9 cellular contexts compared by ENCODE assay signal in genomic region chr5:177592905-177593304, GRCh38. TPM values are rescaled to one million over a fixed set of nuclear protein-coding genes. Genes with fewer than 3 reads are reported as not detected.
DNase-seq lines count a peak whose midpoint lies in the region; ATAC-seq, FAIRE-seq and TF ChIP-seq lines count a peak whose summit lies in the region.
"Had no signal": no experiment of that assay in that cellular context is flagged by ENCODE, and none has a peak within 500 bp of the region (broad histone marks: within the 10 kb centered on the region; RNA-seq: fewer than 3 reads in every experiment).

No MANE protein-coding gene starts in this region.

- peaks cover 16% of the 10 kb centered on the region for H3K27me3 Mint-ChIP-seq in T-helper 2 cell treated with Interferon-gamma antibody and Interleukin-4, amounts not matched to agents 5 μg/mL and 100 μg/mL, for 36 hours (ENCODE audit: low read depth)

- WGBS in HepG2 (ENCODE audit: low lambda C conversion rate): 65% methylated on average over 13 of the region's 13 CpGs
- 77% methylated on average over 13 of the region's 13 CpGs for WGBS in suprapubic skin

- peak overlapping the region; percentile 99 for H3K27ac Mint-ChIP-seq in T-helper 2 cell treated with Interferon-gamma antibody and Interleukin-4, amounts not matched to agents 5 μg/mL and 100 μg/mL, for 36 hours

- intact Hi-C loops in HepG2 (cut with micrococcal nuclease; ENCODE audit: unreplicated experiment): loop anchor here (5.0 kb wide), 1 partner anchor 46 kb away; no protein-coding TSS in a partner anchor

- H3K9me3 ChIP-seq in adipocyte (ENCODE audit: control insufficient read depth, low read length): no peaks in the 10 kb centered on the region
- H3K9me3 ChIP-seq in HepG2 (ENCODE audit: low read length): no peaks in the 10 kb centered on the region
- no peaks in the 10 kb centered on the region for H3K9me3 ChIP-seq in suprapubic skin

- H3K4me3 Mint-ChIP-seq in T-helper 2 cell treated with Interferon-gamma antibody and Interleukin-4, amounts not matched to agents 5 μg/mL and 100 μg/mL, for 36 hours: peak overlapping the region; percentile 97

- peaks cover 37% of the 10 kb centered on the region for H3K36me3 ChIP-seq in adipocyte (ENCODE audit: control insufficient read depth, insufficient read depth, low read length, severe bottlenecking)
- peaks cover 24 to 34% of the 10 kb centered on the region in 2 experiments for H3K36me3 ChIP-seq in HepG2 (replicated peaks in 1 of 2; ENCODE audit: control insufficient read depth in 1 of 2, insufficient read depth in 2 of 2, low read length in 2 of 2)
- H3K36me3 ChIP-seq in suprapubic skin: peaks cover 35% of the 10 kb centered on the region

- H3K27ac ChIP-seq in HepG2 (ENCODE audit: extremely low read length, insufficient read depth, low read length): peak overlapping the region; percentile 74
- no peak overlapping the region for H3K27ac ChIP-seq in suprapubic skin

- H3K4me1 ChIP-seq in adipocyte (ENCODE audit: control insufficient read depth, insufficient read depth, low read length) (peaks cover 14% of the 10 kb centered on the region), HepG2 (ENCODE audit: insufficient read depth, low read length) (peaks cover 39% of the 10 kb centered on the region), suprapubic skin (peaks cover 16% of the 10 kb centered on the region)

- no peak for DNase-seq in T-helper 2 cell treated with Interferon-gamma antibody and Interleukin-4, amounts not matched to agents 5 μg/mL and 100 μg/mL, for 36 hours (ENCODE audit: low spot score)
- no peak for DNase-seq in T-helper 2 cell
- no peak for DNase-seq in adipocyte (ENCODE audit: low read depth)
- DNase-seq in HepG2 (ENCODE audit: low spot score): no peak
- peak in 1 of 2 donors; percentile 40 for DNase-seq in suprapubic skin (ENCODE audit: low spot score in 2 of 2)
- DNase-seq in midbrain (lab: John Stamatoyannopoulos, UW): no peak
- DNase-seq: stimulated activated CD4-positive, alpha-beta T cell treated with anti-CD3 and anti-CD28 coated beads, Interleukin-2, amount 100 ng/mL, for 24 hours had no signal

- no peaks in the 10 kb centered on the region for H4K20me1 ChIP-seq in HepG2 (ENCODE audit: insufficient read depth, low read length)

- H3K9ac ChIP-seq in adipocyte (ENCODE audit: low read length): peak overlapping the region; percentile 96
- H3K9ac ChIP-seq in HepG2 (ENCODE audit: insufficient read depth, low read depth, low read length): peak overlapping the region; percentile 96

- no peak for TF ChIP-seq RAD21 in HepG2 (CRISPR knock-in tag; IDR thresholded peaks at IDR 0.05)

- peak overlapping the region; percentile 69 for H3K4me2 ChIP-seq in HepG2 (ENCODE audit: low read depth, low read length)

- CTCF ChIA-PET in HepG2 (lab: Yijun Ruan, JAX; ENCODE audit: low intra/inter-chr PET ratio, low total read pairs): no interaction called here

- peaks cover 11% of the 10 kb centered on the region for H3K4me1 Mint-ChIP-seq in T-helper 2 cell treated with Interferon-gamma antibody and Interleukin-4, amounts not matched to agents 5 μg/mL and 100 μg/mL, for 36 hours (ENCODE audit: low read depth)

- no peak for FAIRE-seq in HepG2 (lab: Jason Lieb, UNC)

- ATAC-seq in HepG2 (no peak), GM19351 (IDR thresholded peaks at IDR 0.05; ENCODE audit: unreplicated experiment) (no peak), esophagus mucosa (no peak)

- TSS peak; percentile 52 for BruUV-seq in HepG2 (replicated peaks; lab: Mats Ljungman, UMichigan)

- in situ Hi-C loops in HepG2 (cut with HindIII; ENCODE audit: extremely low pct_ligation_motif_present, low pct_unique_long_range_greater_than_20kb): no loop called here

- no peak for TF ChIP-seq POLR2A in HepG2 (IDR thresholded peaks at IDR 0.05; ENCODE audit: insufficient read depth in 1 of 2, low read depth in 2 of 2, low read length in 2 of 2)
- TF ChIP-seq POLR2A in suprapubic skin (IDR thresholded peaks at IDR 0.05): no peak

- POLR2A ChIA-PET in HepG2 (lab: Yijun Ruan, JAX): interaction anchor here (0.7 to 2.0 kb wide), 6 partner anchors 14 to 639 kb away, joined by 3 to 12 read pairs (median 4); partner anchors contain the start of genes DDX41, FAM193B, PDLIM7 and PHYKPL

- H3K27me3 ChIP-seq in adipocyte (replicated peaks; ENCODE audit: control insufficient read depth, insufficient read depth, low read length) (peaks cover 24% of the 10 kb centered on the region), HepG2 (ENCODE audit: control insufficient read depth in 1 of 2, insufficient read depth in 2 of 2, low read length in 2 of 2) (no peaks in the 10 kb centered on the region; a peak in 1 of 5 replicates), suprapubic skin (no peaks in the 10 kb centered on the region)

- TF ChIP-seq EP300 in HepG2 (IDR thresholded peaks at IDR 0.05; ENCODE audit: low read depth in 2 of 2, low read length in 2 of 2) (no peak), HepG2 (CRISPR knock-in tag; IDR thresholded peaks at IDR 0.05; ENCODE audit: borderline replicate concordance) (no peak), suprapubic skin (IDR thresholded peaks at IDR 0.05) (no peak)

- H3K36me3 Mint-ChIP-seq in T-helper 2 cell treated with Interferon-gamma antibody and Interleukin-4, amounts not matched to agents 5 μg/mL and 100 μg/mL, for 36 hours (ENCODE audit: low read depth): peaks cover 44% of the 10 kb centered on the region

- H2AFZ ChIP-seq in HepG2 (ENCODE audit: low read length): no peak overlapping the region

- no peak for TF ChIP-seq CTCF in HepG2 (CRISPR knock-in tag; IDR thresholded peaks at IDR 0.05)
- no peak for TF ChIP-seq CTCF in suprapubic skin (IDR thresholded peaks at IDR 0.05)

- H3K4me3 ChIP-seq in adipocyte (ENCODE audit: low read length): peak overlapping the region; percentile 97
- peak overlapping the region; percentile 93 to 97 (median 95) for H3K4me3 ChIP-seq in HepG2 (replicated peaks in 1 of 3; ENCODE audit: insufficient read depth in 1 of 3, low read depth in 2 of 3, low read length in 3 of 3)
- peak overlapping the region; percentile 96 for H3K4me3 ChIP-seq in suprapubic skin

- H3K9me3 Mint-ChIP-seq in T-helper 2 cell treated with Interferon-gamma antibody and Interleukin-4, amounts not matched to agents 5 μg/mL and 100 μg/mL, for 36 hours: no peaks in the 10 kb centered on the region

- H3K79me2 ChIP-seq in HepG2 (ENCODE audit: insufficient read depth, low read length): peaks cover 20% of the 10 kb centered on the region

RNA-seq across cellular contexts. Expression of gene TMED9, which starts 0.9 kb away (rescaled TPM):
- total RNA-seq in HepG2 (2016; rRNA removed; fragmentation: Illumina TruSeq; extraction: Trizol): 92.1 and 161 TPM in 2 replicates
- 17.9 and 19.9 TPM in 2 replicates for total RNA-seq in HepG2 (2016; cell fraction: cytosol; rRNA removed; fragmentation: Illumina TruSeq; extraction: Trizol; ENCODE audit: low read depth)
- total RNA-seq in HepG2 (2016; cell fraction: insoluble cytoplasmic fraction; rRNA removed; fragmentation: Illumina TruSeq; extraction: Trizol): 95.3 and 167 TPM in 2 replicates
- total RNA-seq in HepG2 (2016; cell fraction: membrane; rRNA removed; fragmentation: Illumina TruSeq; extraction: Trizol): 31.2 and 33.3 TPM in 2 replicates
- 146 and 166 TPM in 2 replicates for total RNA-seq in HepG2 (2016; cell fraction: nucleus; rRNA removed; fragmentation: Illumina TruSeq; extraction: Trizol)
- polyA plus RNA-seq in HepG2 (2011; rRNA removed): 336 and 350 TPM in 2 replicates
- polyA plus RNA-seq in HepG2 (2011; cell fraction: cytosol; rRNA removed): 325 and 399 TPM in 2 replicates
- polyA plus RNA-seq in HepG2 (2011; cell fraction: nucleus; rRNA removed): 117 and 142 TPM in 2 replicates
- polyA plus RNA-seq in HepG2 (2012): 178 and 218 TPM in 2 replicates
- 22.9 and 25.6 TPM in 2 replicates for polyA plus RNA-seq in HepG2 (2016; cell fraction: cytosol; fragmentation: Illumina TruSeq; extraction: Trizol; ENCODE audit: low read depth)
- polyA plus RNA-seq in HepG2 (2016; cell fraction: insoluble cytoplasmic fraction; fragmentation: Illumina TruSeq; extraction: Trizol; ENCODE audit: low read depth): 127 and 128 TPM in 2 replicates
- 35.4 and 42.5 TPM in 2 replicates for polyA plus RNA-seq in HepG2 (2016; cell fraction: membrane; fragmentation: Illumina TruSeq; extraction: Trizol; ENCODE audit: low read depth)
- 348 and 359 TPM in 2 replicates for polyA plus RNA-seq in HepG2 (2016; cell fraction: nucleus; fragmentation: Illumina TruSeq; extraction: Trizol; ENCODE audit: insufficient read depth, low read depth)
- 179 and 310 TPM in 2 replicates for polyA minus RNA-seq in HepG2 (2011; rRNA and poly(A)+ RNA removed; ENCODE audit: low replicate concordance)
- 92.6 and 98.1 TPM in 2 replicates for polyA minus RNA-seq in HepG2 (2011; cell fraction: cytosol; rRNA and poly(A)+ RNA removed)
- 66.8 and 67.1 TPM in 2 replicates for polyA minus RNA-seq in HepG2 (2011; cell fraction: nucleus; rRNA and poly(A)+ RNA removed)
- 10 to 100 TPM; 60.3 to 84.5 (median 79.5) TPM for total RNA-seq in suprapubic skin
- 116 TPM for total RNA-seq in esophagus mucosa

RNA-seq across cellular contexts. Expression of gene B4GALT7, which starts 7.0 kb away (rescaled TPM):
- total RNA-seq in HepG2 (2016; rRNA removed; fragmentation: Illumina TruSeq; extraction: Trizol) (12.7 and 20.5 TPM in 2 replicates), suprapubic skin (10 to 100 TPM; 13.9 to 19.4 (median 17.4) TPM), esophagus mucosa (13.1 TPM)
- 30.8 and 33.3 TPM in 2 replicates for total RNA-seq in HepG2 (2016; cell fraction: cytosol; rRNA removed; fragmentation: Illumina TruSeq; extraction: Trizol; ENCODE audit: low read depth)
- total RNA-seq in HepG2 (2016; cell fraction: insoluble cytoplasmic fraction; rRNA removed; fragmentation: Illumina TruSeq; extraction: Trizol): 10.2 and 20.6 TPM in 2 replicates
- total RNA-seq in HepG2 (2016; cell fraction: membrane; rRNA removed; fragmentation: Illumina TruSeq; extraction: Trizol): 41.1 and 48.6 TPM in 2 replicates
- 14.0 and 14.7 TPM in 2 replicates for total RNA-seq in HepG2 (2016; cell fraction: nucleus; rRNA removed; fragmentation: Illumina TruSeq; extraction: Trizol)
- 16.4 and 22.3 TPM in 2 replicates for polyA plus RNA-seq in HepG2 (2011; rRNA removed)
- polyA plus RNA-seq in HepG2 (2011; cell fraction: cytosol; rRNA removed): 17.5 and 28.4 TPM in 2 replicates
- polyA plus RNA-seq in HepG2 (2011; cell fraction: nucleus; rRNA removed): 28.2 and 30.7 TPM in 2 replicates
- polyA plus RNA-seq in HepG2 (2012): 10.0 and 12.5 TPM in 2 replicates
- polyA plus RNA-seq in HepG2 (2016; cell fraction: cytosol; fragmentation: Illumina TruSeq; extraction: Trizol; ENCODE audit: low read depth): 38.6 and 42.4 TPM in 2 replicates
- 10.2 and 11.7 TPM in 2 replicates for polyA plus RNA-seq in HepG2 (2016; cell fraction: insoluble cytoplasmic fraction; fragmentation: Illumina TruSeq; extraction: Trizol; ENCODE audit: low read depth)
- 38.8 and 38.9 TPM in 2 replicates for polyA plus RNA-seq in HepG2 (2016; cell fraction: membrane; fragmentation: Illumina TruSeq; extraction: Trizol; ENCODE audit: low read depth)
- polyA plus RNA-seq in HepG2 (2016; cell fraction: nucleus; fragmentation: Illumina TruSeq; extraction: Trizol; ENCODE audit: insufficient read depth, low read depth): 24.9 and 27.8 TPM in 2 replicates
- polyA minus RNA-seq in HepG2 (2011; rRNA and poly(A)+ RNA removed; ENCODE audit: low replicate concordance): 21.7 and 33.1 TPM in 2 replicates
- polyA minus RNA-seq in HepG2 (2011; cell fraction: cytosol; rRNA and poly(A)+ RNA removed): 8.7 and 10.7 TPM in 2 replicates
- polyA minus RNA-seq in HepG2 (2011; cell fraction: nucleus; rRNA and poly(A)+ RNA removed): 15.4 and 16.4 TPM in 2 replicates

RNA-seq across cellular contexts. Expression of gene FAM193B, which starts 38.5 kb away (rescaled TPM):
- total RNA-seq in HepG2 (2016; rRNA removed; fragmentation: Illumina TruSeq; extraction: Trizol) (6.4 and 21.2 TPM in 2 replicates), suprapubic skin (100 to 1,000 TPM in 1 of 4 donors, 10 to 100 TPM in 3; 55.6 to 328 (median 78.2) TPM), esophagus mucosa (31.6 TPM)
- total RNA-seq in HepG2 (2016; cell fraction: cytosol; rRNA removed; fragmentation: Illumina TruSeq; extraction: Trizol; ENCODE audit: low read depth): 25.5 and 27.8 TPM in 2 replicates
- 7.4 and 21.9 TPM in 2 replicates for total RNA-seq in HepG2 (2016; cell fraction: insoluble cytoplasmic fraction; rRNA removed; fragmentation: Illumina TruSeq; extraction: Trizol)
- 15.5 and 19.0 TPM in 2 replicates for total RNA-seq in HepG2 (2016; cell fraction: membrane; rRNA removed; fragmentation: Illumina TruSeq; extraction: Trizol)
- 20.2 and 30.4 TPM in 2 replicates for total RNA-seq in HepG2 (2016; cell fraction: nucleus; rRNA removed; fragmentation: Illumina TruSeq; extraction: Trizol)
- polyA plus RNA-seq in HepG2 (2011; rRNA removed): 40.9 and 42.5 TPM in 2 replicates
- 9.5 and 15.2 TPM in 2 replicates for polyA plus RNA-seq in HepG2 (2011; cell fraction: cytosol; rRNA removed)
- 123 and 139 TPM in 2 replicates for polyA plus RNA-seq in HepG2 (2011; cell fraction: nucleus; rRNA removed)
- polyA plus RNA-seq in HepG2 (2012): 23.0 and 27.4 TPM in 2 replicates
- 5.1 and 5.6 TPM in 2 replicates for polyA plus RNA-seq in HepG2 (2016; cell fraction: cytosol; fragmentation: Illumina TruSeq; extraction: Trizol; ENCODE audit: low read depth)
- polyA plus RNA-seq in HepG2 (2016; cell fraction: insoluble cytoplasmic fraction; fragmentation: Illumina TruSeq; extraction: Trizol; ENCODE audit: low read depth): 11.6 and 13.7 TPM in 2 replicates
- 9.2 and 10.8 TPM in 2 replicates for polyA plus RNA-seq in HepG2 (2016; cell fraction: membrane; fragmentation: Illumina TruSeq; extraction: Trizol; ENCODE audit: low read depth)
- polyA plus RNA-seq in HepG2 (2016; cell fraction: nucleus; fragmentation: Illumina TruSeq; extraction: Trizol; ENCODE audit: insufficient read depth, low read depth): 87.5 and 114 TPM in 2 replicates
- polyA minus RNA-seq in HepG2 (2011; rRNA and poly(A)+ RNA removed; ENCODE audit: low replicate concordance): 19.8 and 23.5 TPM in 2 replicates
- polyA minus RNA-seq in HepG2 (2011; cell fraction: cytosol; rRNA and poly(A)+ RNA removed): 8.1 and 15.7 TPM in 2 replicates
- polyA minus RNA-seq in HepG2 (2011; cell fraction: nucleus; rRNA and poly(A)+ RNA removed): 24.2 and 37.9 TPM in 2 replicates
